8 cellular contexts compared by ENCODE assay signal in genomic region chr5:5523066-5523505, GRCh38.
A peak's percentile ranks its signal among the peaks of the same experiment; 100 is the strongest.
DNase-seq lines count a peak whose midpoint lies in the region; ATAC-seq and TF ChIP-seq lines count a peak whose summit lies in the region.

No MANE protein-coding gene starts in this region.

- H3K56ac ChIP-seq in mesendoderm (ENCODE audit: low read length): no peak overlapping the region

- no peak overlapping the region for H2BK120ac ChIP-seq in mesendoderm (ENCODE audit: low read depth, low read length)

- DNase-seq in AG10803 (ENCODE audit: low read depth) (peak; percentile 16), T follicular helper cell (ENCODE audit: low read depth) (peak; percentile 3), mesendoderm (peak; percentile 16), AG08395 (ENCODE audit: low spot score) (no peak), pons (ENCODE audit: low spot score) (no peak), heart left ventricle (no peak)

- H3K18ac ChIP-seq in mesendoderm (ENCODE audit: low read length): no peak overlapping the region

- H3K27me3 ChIP-seq in mesendoderm (ENCODE audit: insufficient read depth, low read length, poor library complexity) (no peaks in the 10 kb centered on the region), heart left ventricle (no peaks in the 10 kb centered on the region)

- no CpG with 5 or more reads among the region's 6 CpGs for WGBS in mesendoderm (ENCODE audit: extremely low coverage, insufficient coverage, low lambda C conversion rate)
- WGBS in heart left ventricle, 4 donors: 86 to 89% (median 87%) methylated on average over 6 of the region's 6 CpGs

- H2AK5ac ChIP-seq in mesendoderm (ENCODE audit: low read length): no peak overlapping the region

- no peak overlapping the region for H3K4me2 ChIP-seq in mesendoderm (ENCODE audit: low read length)

- TF ChIP-seq POLR2A in heart left ventricle (IDR thresholded peaks at IDR 0.05): no peak

- no peak for TF ChIP-seq CTCF in AG10803 (conservative IDR thresholded peaks at IDR 0.05; ENCODE audit: low read length)
- TF ChIP-seq CTCF in heart left ventricle (IDR thresholded peaks at IDR 0.05): no peak

- H4K5ac ChIP-seq in mesendoderm (ENCODE audit: low read length): no peak overlapping the region

- H3K9ac ChIP-seq in mesendoderm (ENCODE audit: low read length): no peak overlapping the region

- H3K36me3 ChIP-seq in mesendoderm (ENCODE audit: control insufficient read depth, insufficient read depth, low read length) (no peaks in the 10 kb centered on the region), heart left ventricle (no peaks in the 10 kb centered on the region)

- H3K9me3 ChIP-seq in heart left ventricle: no peaks in the 10 kb centered on the region

- no peak overlapping the region for H2BK5ac ChIP-seq in mesendoderm (ENCODE audit: low read length)

- H3K23ac ChIP-seq in mesendoderm (ENCODE audit: low read length): no peak overlapping the region

- ATAC-seq in GM18909 (IDR thresholded peaks at IDR 0.05; ENCODE audit: poor library complexity, unreplicated experiment) (peak; percentile 94), HG03025 (IDR thresholded peaks at IDR 0.05; ENCODE audit: low FRiP score, unreplicated experiment) (peak; percentile 87), heart left ventricle (no peak)

- intact Hi-C loops in heart left ventricle (cut with DNase I): no loop called here

- no peaks in the 10 kb centered on the region for H3K79me2 ChIP-seq in mesendoderm (ENCODE audit: control insufficient read depth, insufficient read depth, low read length)

- no peak overlapping the region for H4K8ac ChIP-seq in mesendoderm (ENCODE audit: low read depth, low read length)

- H2BK15ac ChIP-seq in mesendoderm (replicated peaks; ENCODE audit: low read depth): no peak overlapping the region

- no peak overlapping the region for H3K4me3 ChIP-seq in AG10803 (ENCODE audit: low read length)
- H3K4me3 ChIP-seq in mesendoderm (ENCODE audit: low read length): no peak overlapping the region
- peak overlapping the region in 1 of 12 donors; percentile 8 for H3K4me3 ChIP-seq in heart left ventricle

- H3K79me1 ChIP-seq in mesendoderm (ENCODE audit: low read length): no peaks in the 10 kb centered on the region

- H3K4me1 ChIP-seq in mesendoderm (ENCODE audit: control insufficient read depth, low read depth, low read length) (no peaks in the 10 kb centered on the region), heart left ventricle (peaks cover 0 to 4% (median 0%) of the 10 kb centered on the region in 12 donors)

- no peak overlapping the region for H3K4ac ChIP-seq in mesendoderm (ENCODE audit: low read depth, low read length)

- no peak overlapping the region for H3K27ac ChIP-seq in mesendoderm (ENCODE audit: low read depth, low read length)
- H3K27ac ChIP-seq in heart left ventricle: no peak overlapping the region

Comparison
In these comparisons a context has a peak if more than half of its experiments do, and no peak if none do; other contexts are left out.
1. DNase-seq: peak in AG10803 (single experiment), T follicular helper cell (single experiment) and mesendoderm (single experiment); none in AG08395 (single experiment), pons (single experiment) and heart left ventricle (0 of 5).
2. ATAC-seq: peak in GM18909 (single experiment) and HG03025 (single experiment); none in heart left ventricle (0 of 4).